ENCODE assay signal across 18 cellular contexts in the genomic region with DNA sequence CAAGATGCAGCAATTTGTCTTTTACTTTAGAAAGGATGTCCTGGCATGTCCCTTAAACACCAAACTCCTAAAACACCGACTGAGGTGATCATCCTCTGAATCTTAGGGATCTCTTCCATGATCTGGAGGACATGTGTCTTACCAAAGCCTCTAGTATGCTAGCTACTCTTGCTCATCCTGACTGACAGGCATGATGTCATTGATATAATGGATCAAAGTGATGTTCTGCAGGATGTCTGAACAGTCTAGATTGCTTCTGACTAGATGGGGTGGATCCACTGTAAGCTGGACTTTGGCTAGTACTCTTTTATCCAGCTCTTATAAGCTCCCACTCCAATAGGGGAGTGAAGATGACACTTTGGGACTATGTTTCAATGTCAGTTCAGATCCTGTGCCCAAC. TPM values are rescaled to one million over a fixed set of nuclear protein-coding genes. Genes with fewer than 3 reads are reported as not detected.
"Had no signal": no experiment of that assay in that cellular context is flagged by ENCODE, and none has a peak within 500 bp of the region (broad histone marks: within the 10 kb centered on the region; RNA-seq: fewer than 3 reads in every experiment).

No MANE protein-coding gene starts in this region.

- DNase-seq: cerebellar nuclear complex; dermis blood vessel endothelial cell; effector CD4-positive, alpha-beta T cell; gastrocnemius medialis; heart right ventricle; islet precursor cell; left ventricle myocardium superior; mesendoderm; naive thymus-derived CD8-positive, alpha-beta T cell; sigmoid colon; stimulated activated CD4-positive, alpha-beta T cell treated with anti-CD3 and anti-CD28 coated beads, Interleukin-12 subunit alpha, Interleukin-12 subunit beta, amount 100 ng/mL, for 4 hours; stimulated activated naive CD4-positive, alpha-beta T cell treated with Interleukin-2 at 50 U/mL for 16 hours had no signal

- H3K27ac ChIP-seq: esophagus muscularis mucosa, gastrocnemius medialis, heart right ventricle, neutrophil, sigmoid colon, skin epidermis had no signal

- H3K27me3 ChIP-seq: esophagus muscularis mucosa, gastrocnemius medialis, heart right ventricle, sigmoid colon had no signal

- ATAC-seq: gastrocnemius medialis; heart right ventricle; left ventricle myocardium superior; naive thymus-derived CD8-positive, alpha-beta T cell had no signal

- H3K36me3 ChIP-seq: esophagus muscularis mucosa, gastrocnemius medialis, heart right ventricle, neutrophil, sigmoid colon had no signal

- H3K9me3 ChIP-seq: esophagus muscularis mucosa, gastrocnemius medialis, heart right ventricle, neutrophil, sigmoid colon had no signal

- H3K4me3 ChIP-seq: esophagus muscularis mucosa, gastrocnemius medialis, heart right ventricle, lung, sigmoid colon, skin epidermis had no signal

- H3K4me1 ChIP-seq: gastrocnemius medialis had no signal

RNA-seq across cellular contexts. Expression of gene CGN, which starts 11.3 kb away (rescaled TPM):
- total RNA-seq: fibroblast of villous mesenchyme, osteoblast had no signal
